38 cellular contexts compared by ENCODE assay signal in the genomic region with DNA sequence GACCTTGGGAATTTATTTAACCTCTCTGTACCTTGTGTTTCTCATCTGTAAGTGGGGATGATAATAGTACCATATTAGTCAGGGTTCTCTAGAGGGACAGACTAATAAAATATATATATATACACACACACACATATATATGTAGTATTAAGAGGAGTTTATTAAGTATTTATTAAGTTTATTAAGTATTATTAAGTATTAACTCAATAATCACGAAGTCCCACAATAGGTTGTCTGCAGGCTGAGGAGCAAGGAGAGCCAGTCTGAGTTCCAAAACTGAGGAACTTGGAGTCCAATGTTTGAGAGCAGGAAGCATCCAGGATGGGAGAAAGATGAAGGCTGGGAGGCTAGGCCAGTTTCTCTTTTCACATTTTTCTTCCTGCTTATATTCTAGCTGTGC. TPM values are rescaled to one million over a fixed set of nuclear protein-coding genes. Genes with fewer than 3 reads are reported as not detected.
"Had no signal": no experiment of that assay in that cellular context is flagged by ENCODE, and none has a peak within 500 bp of the region (broad histone marks: within the 10 kb centered on the region; RNA-seq: fewer than 3 reads in every experiment).

No MANE protein-coding gene starts in this region.

- H3K9me3 ChIP-seq: adrenal gland, ascending aorta, body of pancreas, breast epithelium had no signal

- H3K27ac Mint-ChIP-seq: activated naive CD4-positive, alpha-beta T cell treated with anti-CD3 and anti-CD28 coated beads for 36 hours; activated naive CD4-positive, alpha-beta T cell treated with anti-CD3 and anti-CD28 coated beads, Interleukin-2, amount 10 ng/mL, durations not matched to agents 7 days and 5 days; activated naive CD4-positive, alpha-beta T cell treated with anti-CD3 and anti-CD28 coated beads, Interleukin-2, amount 50 U/mL, for 24 hours; activated naive CD4-positive, alpha-beta T cell treated with anti-CD3 and anti-CD28 coated beads, Interleukin-2, amount 50 U/mL, for 72 hours; activated naive CD8-positive, alpha-beta T cell; activated naive CD8-positive, alpha-beta T cell treated with anti-CD3 and anti-CD28 coated beads for 36 hours; activated naive CD8-positive, alpha-beta T cell treated with anti-CD3 and anti-CD28 coated beads, Interleukin-2, amount 10 ng/mL, durations not matched to agents 7 days and 5 days; activated naive CD8-positive, alpha-beta T cell treated with anti-CD3 and anti-CD28 coated beads, Interleukin-2, amount 50 U/mL, for 24 hours; activated T-cell treated with anti-CD3 and anti-CD28 coated beads, Interleukin-2, amount 50 U/mL, for 24 hours; activated T-cell treated with anti-CD3 and anti-CD28 coated beads, Interleukin-2, amount 50 U/mL, for 72 hours; activated T-helper 1 cell treated with anti-CD3 and anti-CD28 coated beads, Interleukin-12 subunit alpha, Interleukin-12 subunit beta, Interleukin-2, Interleukin-4 antibody, amounts not matched to agents 30 ng/mL and 10 ng/mL and 1 ng/mL, durations not matched to agents 14 hours and 24 hours and 36 hours; activated T-helper 17 cell treated with anti-CD3 and anti-CD28 coated beads, Interleukin-2, amount 50 U/mL, for 72 hours; activated T-helper 2 cell treated with anti-CD3 and anti-CD28 coated beads, Interferon-gamma antibody, Interleukin-2, Interleukin-4, amounts not matched to agents 10 μg/mL and 5 μg/mL and 100 μg/mL, durations not matched to agents 14 hours and 24 hours and 36 hours had no signal

- H3K27me3 ChIP-seq: adrenal gland, ascending aorta, body of pancreas, brain microvascular endothelial cell, breast epithelium, cardiac muscle cell had no signal

- H3K4me1 ChIP-seq: adrenal gland, ascending aorta, body of pancreas, breast epithelium had no signal

- H3K27me3 Mint-ChIP-seq: activated naive CD4-positive, alpha-beta T cell treated with anti-CD3 and anti-CD28 coated beads, Interleukin-2, amount 50 U/mL, for 24 hours; activated T-helper 17 cell treated with anti-CD3 and anti-CD28 coated beads, Interleukin-2, amount 50 U/mL, for 72 hours had no signal

- ATAC-seq: activated naive CD4-positive, alpha-beta T cell treated with anti-CD3 and anti-CD28 coated beads, Interleukin-2, amount 50 U/mL, for 72 hours; activated naive CD8-positive, alpha-beta T cell treated with anti-CD3 and anti-CD28 coated beads, Interleukin-2, amount 50 U/mL, for 24 hours; activated T-cell treated with anti-CD3 and anti-CD28 coated beads, Interleukin-2, amount 50 U/mL, for 4 hours; activated T-cell treated with anti-CD3 and anti-CD28 coated beads, Interleukin-2, amount 50 U/mL, for 72 hours; activated T-helper 17 cell treated with anti-CD3 and anti-CD28 coated beads, Interleukin-2, amount 50 U/mL, for 72 hours; body of pancreas had no signal

- H3K4me1 Mint-ChIP-seq: activated naive CD4-positive, alpha-beta T cell treated with anti-CD3 and anti-CD28 coated beads, Interleukin-2, amount 10 ng/mL, durations not matched to agents 7 days and 5 days; activated naive CD4-positive, alpha-beta T cell treated with anti-CD3 and anti-CD28 coated beads, Interleukin-2, amount 50 U/mL, for 24 hours; activated naive CD8-positive, alpha-beta T cell treated with anti-CD3 and anti-CD28 coated beads for 36 hours; activated naive CD8-positive, alpha-beta T cell treated with anti-CD3 and anti-CD28 coated beads, Interleukin-2, amount 10 ng/mL, durations not matched to agents 7 days and 5 days; activated naive CD8-positive, alpha-beta T cell treated with anti-CD3 and anti-CD28 coated beads, Interleukin-2, amount 50 U/mL, for 24 hours; activated T-helper 17 cell treated with anti-CD3 and anti-CD28 coated beads, Interleukin-2, amount 50 U/mL, for 72 hours; central memory CD8-positive, alpha-beta T cell had no signal

- H3K27ac ChIP-seq: adrenal gland, ascending aorta, body of pancreas, brain microvascular endothelial cell, breast epithelium, cardiac muscle cell had no signal

- H3K36me3 Mint-ChIP-seq: activated naive CD4-positive, alpha-beta T cell treated with anti-CD3 and anti-CD28 coated beads, Interleukin-2, amount 10 ng/mL, durations not matched to agents 7 days and 5 days; activated naive CD4-positive, alpha-beta T cell treated with anti-CD3 and anti-CD28 coated beads, Interleukin-2, amount 50 U/mL, for 72 hours; activated naive CD8-positive, alpha-beta T cell; activated naive CD8-positive, alpha-beta T cell treated with anti-CD3 and anti-CD28 coated beads, Interleukin-2, amount 10 ng/mL, durations not matched to agents 7 days and 5 days had no signal

- H3K4me3 Mint-ChIP-seq: activated naive CD4-positive, alpha-beta T cell treated with anti-CD3 and anti-CD28 coated beads for 36 hours; activated naive CD4-positive, alpha-beta T cell treated with anti-CD3 and anti-CD28 coated beads, Interleukin-2, amount 10 ng/mL, durations not matched to agents 7 days and 5 days; activated naive CD4-positive, alpha-beta T cell treated with anti-CD3 and anti-CD28 coated beads, Interleukin-2, amount 50 U/mL, for 24 hours; activated naive CD8-positive, alpha-beta T cell; activated naive CD8-positive, alpha-beta T cell treated with anti-CD3 and anti-CD28 coated beads for 36 hours; activated naive CD8-positive, alpha-beta T cell treated with anti-CD3 and anti-CD28 coated beads, Interleukin-2, amount 10 ng/mL, durations not matched to agents 7 days and 5 days; activated naive CD8-positive, alpha-beta T cell treated with anti-CD3 and anti-CD28 coated beads, Interleukin-2, amount 50 U/mL, for 24 hours; activated T-cell treated with anti-CD3 and anti-CD28 coated beads, Interleukin-2, amount 50 U/mL, for 24 hours; activated T-cell treated with anti-CD3 and anti-CD28 coated beads, Interleukin-2, amount 50 U/mL, for 4 hours; activated T-cell treated with anti-CD3 and anti-CD28 coated beads, Interleukin-2, amount 50 U/mL, for 72 hours; activated T-helper 1 cell treated with anti-CD3 and anti-CD28 coated beads, Interleukin-12 subunit alpha, Interleukin-12 subunit beta, Interleukin-2, Interleukin-4 antibody, amounts not matched to agents 30 ng/mL and 10 ng/mL and 1 ng/mL, durations not matched to agents 14 hours and 24 hours and 36 hours; activated T-helper 17 cell treated with anti-CD3 and anti-CD28 coated beads, Interleukin-2, amount 50 U/mL, for 72 hours; central memory CD8-positive, alpha-beta T cell had no signal

- DNase-seq: activated effector memory CD4-positive, alpha-beta T cell treated with anti-CD3 and anti-CD28 coated beads, Interleukin-2, amount 50 U/mL, for 16 hours; activated effector memory CD4-positive, alpha-beta T cell treated with Interleukin-2 at 50 U/mL for 16 hours; activated gamma-delta T cell; activated gamma-delta T cell treated with Interleukin-2 at 50 U/mL for 16 hours; activated naive CD4-positive, alpha-beta T cell; activated naive CD4-positive, alpha-beta T cell treated with anti-CD3 and anti-CD28 coated beads for 36 hours; activated naive CD4-positive, alpha-beta T cell treated with anti-CD3 and anti-CD28 coated beads, Interleukin-2, amount 10 ng/mL, durations not matched to agents 7 days and 5 days; activated naive CD4-positive, alpha-beta T cell treated with anti-CD3 and anti-CD28 coated beads, Interleukin-2, amount 50 U/mL, for 16 hours; activated naive CD4-positive, alpha-beta T cell treated with Interleukin-2 at 50 U/mL for 16 hours; activated naive CD8-positive, alpha-beta T cell treated with anti-CD3 and anti-CD28 coated beads for 36 hours; activated naive CD8-positive, alpha-beta T cell treated with anti-CD3 and anti-CD28 coated beads, Interleukin-2, amount 10 ng/mL, durations not matched to agents 7 days and 5 days; activated naive CD8-positive, alpha-beta T cell treated with anti-CD3 and anti-CD28 coated beads, Interleukin-2, amount 50 U/mL, for 24 hours; activated T-cell treated with anti-CD3 and anti-CD28 coated beads, Interleukin-2, amount 50 U/mL, for 1 hour; activated T-cell treated with anti-CD3 and anti-CD28 coated beads, Interleukin-2, amount 50 U/mL, for 24 hours; activated T-cell treated with anti-CD3 and anti-CD28 coated beads, Interleukin-2, amount 50 U/mL, for 4 hours; activated T-cell treated with anti-CD3 and anti-CD28 coated beads, Interleukin-2, amount 50 U/mL, for 48 hours; activated T-cell treated with anti-CD3 and anti-CD28 coated beads, Interleukin-2, amount 50 U/mL, for 72 hours; adrenal gland; amniotic stem cell; amygdala; anterior cingulate cortex; aorta; body of pancreas; brain microvascular endothelial cell; central memory CD4-positive, alpha-beta T cell had no signal

- H3K36me3 ChIP-seq: adrenal gland, ascending aorta, brain microvascular endothelial cell, breast epithelium, cardiac muscle cell had no signal

- H3K9me3 Mint-ChIP-seq: activated naive CD4-positive, alpha-beta T cell treated with anti-CD3 and anti-CD28 coated beads for 36 hours; activated naive CD4-positive, alpha-beta T cell treated with anti-CD3 and anti-CD28 coated beads, Interleukin-2, amount 10 ng/mL, durations not matched to agents 7 days and 5 days; activated naive CD4-positive, alpha-beta T cell treated with anti-CD3 and anti-CD28 coated beads, Interleukin-2, amount 50 U/mL, for 24 hours; activated naive CD4-positive, alpha-beta T cell treated with anti-CD3 and anti-CD28 coated beads, Interleukin-2, amount 50 U/mL, for 72 hours; activated naive CD8-positive, alpha-beta T cell treated with anti-CD3 and anti-CD28 coated beads for 36 hours; activated naive CD8-positive, alpha-beta T cell treated with anti-CD3 and anti-CD28 coated beads, Interleukin-2, amount 10 ng/mL, durations not matched to agents 7 days and 5 days; activated naive CD8-positive, alpha-beta T cell treated with anti-CD3 and anti-CD28 coated beads, Interleukin-2, amount 50 U/mL, for 24 hours; activated T-cell treated with anti-CD3 and anti-CD28 coated beads, Interleukin-2, amount 50 U/mL, for 24 hours; activated T-cell treated with anti-CD3 and anti-CD28 coated beads, Interleukin-2, amount 50 U/mL, for 4 hours; activated T-cell treated with anti-CD3 and anti-CD28 coated beads, Interleukin-2, amount 50 U/mL, for 72 hours; activated T-helper 1 cell treated with anti-CD3 and anti-CD28 coated beads, Interleukin-12 subunit alpha, Interleukin-12 subunit beta, Interleukin-2, Interleukin-4 antibody, amounts not matched to agents 30 ng/mL and 10 ng/mL and 1 ng/mL, durations not matched to agents 14 hours and 24 hours and 36 hours; activated T-helper 2 cell treated with anti-CD3 and anti-CD28 coated beads, Interferon-gamma antibody, Interleukin-2, Interleukin-4, amounts not matched to agents 10 μg/mL and 5 μg/mL and 100 μg/mL, durations not matched to agents 14 hours and 24 hours and 36 hours; central memory CD8-positive, alpha-beta T cell had no signal

- FAIRE-seq: astrocyte, bronchial epithelial cell, colon had no signal

- H3K4me3 ChIP-seq: adrenal gland, ascending aorta, body of pancreas, breast epithelium, cardiac muscle cell had no signal

RNA-seq across cellular contexts. Expression of a gene that starts 14.8 kb away (rescaled TPM):
- total RNA-seq: ascending aorta had no signal
